ENCODE assay signal across 1 cellular context in genomic region chr2:101124684-101125366, GRCh38.
TF ChIP-seq lines count a peak whose summit lies in the region.

No MANE protein-coding gene starts in this region.

TF ChIP-seq in HepG2, 621 proteins besides CTCF, POLR2A, EP300 and RAD21 (continued from another document and continues in another):
- no peak for TF ChIP-seq SP4 (CRISPR knock-in tag; IDR thresholded peaks at IDR 0.05)
- TF ChIP-seq SOX13 (IDR thresholded peaks at IDR 0.05): peak; percentile 41; the same call in 1 of the 2 replicates
- TF ChIP-seq SOX13 (CRISPR knock-in tag; conservative IDR thresholded peaks at IDR 0.05 in 1 of 2, IDR thresholded peaks at IDR 0.05 in 1 of 2): peak in 1 of 2 experiments; percentile 94; a peak in 2 of 4 replicates
- no peak for TF ChIP-seq GRHL1 (CRISPR knock-in tag; conservative IDR thresholded peaks at IDR 0.05)
- TF ChIP-seq ZNF619 (CRISPR knock-in tag; IDR thresholded peaks at IDR 0.05): 0 out of 2 replicates have a peak, but pooled peaks have one; percentile 23
- TF ChIP-seq HNF4A (CRISPR knock-in tag; IDR thresholded peaks at IDR 0.05): peak; percentile 86
- TF ChIP-seq TAF15 (IDR thresholded peaks at IDR 0.05; ENCODE audit: low read depth, low read length, poor library complexity, severe bottlenecking): no peak
- no peak for TF ChIP-seq ZNF260 (CRISPR knock-in tag; IDR thresholded peaks at IDR 0.05; ENCODE audit: borderline replicate concordance, low read depth)
- no peak for TF ChIP-seq ZNF607 (CRISPR knock-in tag; IDR thresholded peaks at IDR 0.05; ENCODE audit: borderline replicate concordance)
- no peak for TF ChIP-seq ZNF776 (CRISPR knock-in tag; IDR thresholded peaks at IDR 0.05)
- no peak for TF ChIP-seq ZXDC (CRISPR knock-in tag; IDR thresholded peaks at IDR 0.05)
- TF ChIP-seq ZNF639 (CRISPR knock-in tag; conservative IDR thresholded peaks at IDR 0.05): peak; percentile 38; the same call in 1 of the 2 replicates
- no peak; the same call in 1 of the 2 replicates for TF ChIP-seq ZNF557 (CRISPR knock-in tag; IDR thresholded peaks at IDR 0.05)
- TF ChIP-seq ZNF383 (CRISPR knock-in tag; IDR thresholded peaks at IDR 0.05; ENCODE audit: borderline replicate concordance): no peak
- TF ChIP-seq FIP1L1 (IDR thresholded peaks at IDR 0.05; ENCODE audit: borderline replicate concordance, insufficient read depth, low read depth, low read length): no peak
- TF ChIP-seq SMAD1 (CRISPR knock-in tag; IDR thresholded peaks at IDR 0.05; ENCODE audit: borderline replicate concordance, low read depth): no peak
- 0 out of 2 replicates have a peak, but pooled peaks have one; percentile 34 for TF ChIP-seq FOXK2 (IDR thresholded peaks at IDR 0.05)
- no peak for TF ChIP-seq ZNF512B (CRISPR knock-in tag; IDR thresholded peaks at IDR 0.05; ENCODE audit: borderline replicate concordance)
- no peak for TF ChIP-seq SIX1 (CRISPR knock-in tag; IDR thresholded peaks at IDR 0.05; ENCODE audit: borderline replicate concordance)
- TF ChIP-seq SMARCC2 (IDR thresholded peaks at IDR 0.05): no peak
- TF ChIP-seq HDAC6 (IDR thresholded peaks at IDR 0.05; ENCODE audit: low read depth, low read length): no peak
- TF ChIP-seq ZNF343 (CRISPR knock-in tag; IDR thresholded peaks at IDR 0.05): no peak
- no peak for TF ChIP-seq MAFF (IDR thresholded peaks at IDR 0.05; ENCODE audit: low read depth, low read length)
- TF ChIP-seq RFX1 (IDR thresholded peaks at IDR 0.05): no peak
- peak; percentile 64 for TF ChIP-seq CEBPG (CRISPR knock-in tag; IDR thresholded peaks at IDR 0.05)
- TF ChIP-seq TGIF2 (CRISPR knock-in tag; IDR thresholded peaks at IDR 0.05): no peak
- TF ChIP-seq ZNF761 (CRISPR knock-in tag; conservative IDR thresholded peaks at IDR 0.05): no peak
- peak; percentile 95; the same call in 1 of the 2 replicates for TF ChIP-seq MEIS2 (CRISPR knock-in tag; IDR thresholded peaks at IDR 0.05)
- no peak for TF ChIP-seq MLLT10 (CRISPR knock-in tag; IDR thresholded peaks at IDR 0.05)
- TF ChIP-seq THAP8 (CRISPR knock-in tag; IDR thresholded peaks at IDR 0.05; ENCODE audit: borderline replicate concordance): no peak
- TF ChIP-seq ASH2L (IDR thresholded peaks at IDR 0.05; ENCODE audit: insufficient read length, low read depth, low read length): peak; percentile 79
- TF ChIP-seq PBX3 (CRISPR knock-in tag; IDR thresholded peaks at IDR 0.05; ENCODE audit: borderline replicate concordance): no peak
- no peak for TF ChIP-seq REL (CRISPR knock-in tag; conservative IDR thresholded peaks at IDR 0.05)
- no peak for TF ChIP-seq SRSF4 (IDR thresholded peaks at IDR 0.05; ENCODE audit: low read depth, low read length, poor library complexity, severe bottlenecking)
- TF ChIP-seq FOXA3 (CRISPR knock-in tag; IDR thresholded peaks at IDR 0.05): peak; percentile 89
- peak; percentile 95 for TF ChIP-seq RXRB (CRISPR knock-in tag; IDR thresholded peaks at IDR 0.05; ENCODE audit: borderline replicate concordance)
- TF ChIP-seq ZNF30 (CRISPR knock-in tag; IDR thresholded peaks at IDR 0.05): no peak
- TF ChIP-seq ZNF414 (CRISPR knock-in tag; IDR thresholded peaks at IDR 0.05): peak; percentile 9; the same call in 1 of the 2 replicates
- TF ChIP-seq DRAP1 (CRISPR knock-in tag; IDR thresholded peaks at IDR 0.05): 0 out of 2 replicates have a peak, but pooled peaks have one; percentile 50
- TF ChIP-seq ZNF740 (CRISPR knock-in tag; IDR thresholded peaks at IDR 0.05): no peak
- TF ChIP-seq ZNF124 (CRISPR knock-in tag; IDR thresholded peaks at IDR 0.05): no peak
- TF ChIP-seq ZNF512 (CRISPR knock-in tag; IDR thresholded peaks at IDR 0.05): no peak
- no peak for TF ChIP-seq ZNF777 (CRISPR knock-in tag; IDR thresholded peaks at IDR 0.05)
- no peak for TF ChIP-seq ZNF142 (CRISPR knock-in tag; IDR thresholded peaks at IDR 0.05)
- TF ChIP-seq ZNF724P (CRISPR knock-in tag; IDR thresholded peaks at IDR 0.05; ENCODE audit: borderline replicate concordance): no peak
